In the genomic region with DNA sequence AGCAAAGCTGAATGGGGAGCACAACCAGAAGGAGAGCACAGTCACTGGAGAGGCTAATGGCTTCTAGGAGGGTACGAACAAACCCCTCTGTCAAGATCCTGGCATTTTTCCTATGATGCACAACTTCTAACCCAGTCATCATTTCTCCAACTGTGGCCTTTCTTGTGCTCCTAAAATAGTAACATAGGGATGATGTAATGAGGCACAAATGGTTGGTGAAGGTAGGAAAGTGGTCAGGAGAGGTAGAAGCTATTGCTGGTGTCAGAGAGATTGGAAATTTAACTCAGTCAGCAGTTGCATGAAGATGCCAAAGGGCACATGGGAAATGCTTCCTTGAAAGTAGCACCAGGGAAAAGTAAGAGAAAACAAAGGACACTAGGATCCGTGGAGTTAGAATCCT, we compare ENCODE assay signal across 20 cellular contexts. TPM values are rescaled to one million over a fixed set of nuclear protein-coding genes. Genes with fewer than 3 reads are reported as not detected.
DNase-seq lines count a peak whose midpoint lies in the region; ATAC-seq, FAIRE-seq and TF ChIP-seq lines count a peak whose summit lies in the region.
"Had no signal": no experiment of that assay in that cellular context is flagged by ENCODE, and none has a peak within 500 bp of the region (broad histone marks: within the 10 kb centered on the region; RNA-seq: fewer than 3 reads in every experiment).

No MANE protein-coding gene starts in this region.

- H3K9me1 ChIP-seq in K562 (ENCODE audit: control insufficient read depth, insufficient read depth, low read length), result no peaks in the 10 kb centered on the region

- H3K27ac ChIP-seq in HEK293 (ENCODE audit: extremely low read depth, low read depth, low read length) (no peak overlapping the region), K562 (ENCODE audit: extremely low read depth, low read depth, low read length) (no peak overlapping the region), esophagus squamous epithelium (no peak overlapping the region), right atrium auricular region (no peak overlapping the region)
- H3K27ac ChIP-seq: GM23248, HL-60 had no signal

- H4K20me1 ChIP-seq in K562 (replicated peaks; ENCODE audit: control insufficient read depth, insufficient read depth, low read length), result no peaks in the 10 kb centered on the region

- peak; percentile 58 for FAIRE-seq in D721Med (lab: Jason Lieb, UNC)
- no peak for FAIRE-seq in K562 (lab: Jason Lieb, UNC)

- DNase-seq in D721Med (ENCODE audit: insufficient read length, low spot score) (no peak), K562 (ENCODE audit: extremely low read depth in 1 of 4, low spot score in 3 of 4) (no peak), myocyte (ENCODE audit: low read depth) (peak; percentile 50), esophagus squamous epithelium (lab: John Stamatoyannopoulos, UW) (no peak), right atrium auricular region (ENCODE audit: low spot score) (no peak), NCI-H526 (lab: John Stamatoyannopoulos, UW) (no peak)
- DNase-seq: ACHN; BE2C; C1 segment of cervical spinal cord; CD4-positive, CD25-positive, alpha-beta regulatory T cell; CD8-positive, alpha-beta memory T cell; COR-L47; DMS79 treated with DMSO at 0.1 percent for 48 hours; GF-D8; GM23248; H7; KG1 had no signal

- TF ChIP-seq CTCF in D721Med (IDR thresholded peaks at IDR 0.05; ENCODE audit: insufficient read depth, missing control alignments) (no peak), HEK293 (tag by site-specific recombination; IDR thresholded peaks at IDR 0.05) (no peak), K562 (IDR thresholded peaks at IDR 0.05 in 2 of 3, conservative IDR thresholded peaks at IDR 0.05 in 1 of 3; ENCODE audit: insufficient read depth in 2 of 3, low read depth in 1 of 3, low read length in 3 of 3) (no peak), esophagus squamous epithelium (IDR thresholded peaks at IDR 0.05) (no peak), right atrium auricular region (IDR thresholded peaks at IDR 0.05) (no peak)

- no TSS peak for BruUV-seq in K562 (replicated peaks; lab: Mats Ljungman, UMichigan)

- H3K27me3 ChIP-seq in K562 (ENCODE audit: control insufficient read depth in 2 of 2, insufficient read depth in 2 of 2, low read length in 2 of 2), result no peaks in the 10 kb centered on the region
- no peaks in the 10 kb centered on the region for H3K27me3 ChIP-seq in esophagus squamous epithelium
- no peaks in the 10 kb centered on the region for H3K27me3 ChIP-seq in right atrium auricular region
- H3K27me3 ChIP-seq: BE2C had no signal

- H3K36me3 ChIP-seq in HEK293 (ENCODE audit: control insufficient read depth in 2 of 2, insufficient read depth in 1 of 2, low read length in 2 of 2) (no peaks in the 10 kb centered on the region), K562 (ENCODE audit: control insufficient read depth, insufficient read depth, low read length) (no peaks in the 10 kb centered on the region), esophagus squamous epithelium (no peaks in the 10 kb centered on the region), right atrium auricular region (no peaks in the 10 kb centered on the region)
- H3K36me3 ChIP-seq: BE2C had no signal

- H3K9me3 ChIP-seq in HEK293 (ENCODE audit: control insufficient read depth, insufficient read depth, low read depth, low read length), result no peaks in the 10 kb centered on the region
- H3K9me3 ChIP-seq in K562 (replicated peaks; ENCODE audit: control insufficient read depth, insufficient read depth, low read depth, low read length), result no peaks in the 10 kb centered on the region
- H3K9me3 ChIP-seq in esophagus squamous epithelium, result no peaks in the 10 kb centered on the region
- H3K9me3 ChIP-seq in right atrium auricular region, result no peaks in the 10 kb centered on the region
- H3K9me3 ChIP-seq: BE2C had no signal

- WGBS in K562 (ENCODE audit: insufficient coverage, low coverage, missing lambda C conversion rate), result 53% methylated on average over 2 of the region's 2 CpGs
- 75 to 82% methylated on average over 2 of the region's 2 CpGs for WGBS in esophagus squamous epithelium, 2 donors

- intact Hi-C loops in K562 (cut with micrococcal nuclease), result no loop called here
- intact Hi-C loops in esophagus squamous epithelium (cut with DNase I), result no loop called here

- ATAC-seq in K562, result no peak
- ATAC-seq: HCT116 had no signal

- POLR2A ChIA-PET in HEK293 (lab: Yijun Ruan, JAX) (no interaction called here), K562 (lab: Yijun Ruan, JAX) (no interaction called here)

- no peak for TF ChIP-seq RAD21 in K562 (CRISPR knock-in tag; conservative IDR thresholded peaks at IDR 0.05 in 1 of 2, IDR thresholded peaks at IDR 0.05 in 1 of 2)

- no peak overlapping the region for H3K9ac ChIP-seq in K562 (ENCODE audit: insufficient read depth in 1 of 2, low read depth in 2 of 2, low read length in 2 of 2)
- H3K9ac ChIP-seq: GM23248 had no signal

- in situ Hi-C loops in K562 (cut with MboI), result no loop called here

- H3K4me1 ChIP-seq in HEK293 (ENCODE audit: control insufficient read depth, insufficient read depth, low read length) (peaks cover 3% of the 10 kb centered on the region; the same call in 1 of the 2 replicates), K562 (replicated peaks in 1 of 2; ENCODE audit: control insufficient read depth in 2 of 2, insufficient read depth in 2 of 2, low read length in 2 of 2) (no peaks in the 10 kb centered on the region), esophagus squamous epithelium (no peaks in the 10 kb centered on the region), right atrium auricular region (no peaks in the 10 kb centered on the region)

- CTCF ChIA-PET in HEK293 (lab: Yijun Ruan, JAX) (no interaction called here), K562 (lab: Yijun Ruan, JAX; ENCODE audit: low intra/inter-chr PET ratio) (no interaction called here)

- no peak overlapping the region for H3K4me2 ChIP-seq in K562 (ENCODE audit: insufficient read depth, low read length)

- H3K79me2 ChIP-seq in K562 (ENCODE audit: control insufficient read depth, insufficient read depth, low read length), result no peaks in the 10 kb centered on the region

- no peak overlapping the region for H3K4me3 ChIP-seq in HEK293 (ENCODE audit: low read depth, low read length)
- H3K4me3 ChIP-seq in K562, result no peak overlapping the region
- H3K4me3 ChIP-seq in esophagus squamous epithelium, result no peak overlapping the region
- H3K4me3 ChIP-seq in right atrium auricular region, result no peak overlapping the region
- H3K4me3 ChIP-seq: GM23248 had no signal

- TF ChIP-seq POLR2A in K562 (conservative IDR thresholded peaks at IDR 0.05) (no peak), esophagus squamous epithelium (IDR thresholded peaks at IDR 0.05) (no peak)

- H2AFZ ChIP-seq in K562 (ENCODE audit: low read depth, low read length), result no peak overlapping the region
- H2AFZ ChIP-seq: GM23248 had no signal

- TF ChIP-seq EP300 in K562 (IDR thresholded peaks at IDR 0.05; ENCODE audit: low read length), result no peak

TF ChIP-seq in K562, 482 proteins besides CTCF, POLR2A, EP300 and RAD21 (continues in another document):
- TF ChIP-seq HDGF (IDR thresholded peaks at IDR 0.05) (no peak), POLR3G (IDR thresholded peaks at IDR 0.05; ENCODE audit: extremely low read depth, insufficient read length, insufficient replicate concordance) (no peak), E2F3 (CRISPR knock-in tag; IDR thresholded peaks at IDR 0.05) (no peak), ZNF316 (IDR thresholded peaks at IDR 0.05) (peak; percentile 37; the same call in 1 of the 2 replicates), PHF21A (IDR thresholded peaks at IDR 0.05; ENCODE audit: borderline replicate concordance, low read depth) (no peak)
- TF ChIP-seq, protein P1, sequence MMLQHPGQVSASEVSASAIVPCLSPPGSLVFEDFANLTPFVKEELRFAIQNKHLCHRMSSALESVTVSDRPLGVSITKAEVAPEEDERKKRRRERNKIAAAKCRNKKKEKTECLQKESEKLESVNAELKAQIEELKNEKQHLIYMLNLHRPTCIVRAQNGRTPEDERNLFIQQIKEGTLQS (IDR thresholded peaks at IDR 0.05), result peak; percentile 56
- TF ChIP-seq, protein P1 (CRISPR knock-in tag; conservative IDR thresholded peaks at IDR 0.05), result no peak
- TF ChIP-seq, protein P2, sequence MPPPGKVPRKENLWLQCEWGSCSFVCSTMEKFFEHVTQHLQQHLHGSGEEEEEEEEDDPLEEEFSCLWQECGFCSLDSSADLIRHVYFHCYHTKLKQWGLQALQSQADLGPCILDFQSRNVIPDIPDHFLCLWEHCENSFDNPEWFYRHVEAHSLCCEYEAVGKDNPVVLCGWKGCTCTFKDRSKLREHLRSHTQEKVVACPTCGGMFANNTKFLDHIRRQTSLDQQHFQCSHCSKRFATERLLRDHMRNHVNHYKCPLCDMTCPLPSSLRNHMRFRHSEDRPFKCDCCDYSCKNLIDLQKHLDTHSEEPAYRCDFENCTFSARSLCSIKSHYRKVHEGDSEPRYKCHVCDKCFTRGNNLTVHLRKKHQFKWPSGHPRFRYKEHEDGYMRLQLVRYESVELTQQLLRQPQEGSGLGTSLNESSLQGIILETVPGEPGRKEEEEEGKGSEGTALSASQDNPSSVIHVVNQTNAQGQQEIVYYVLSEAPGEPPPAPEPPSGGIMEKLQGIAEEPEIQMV (tag; conservative IDR thresholded peaks at IDR 0.05; ENCODE audit: low read depth), result no peak

RNA-seq across cellular contexts. Expression of a gene that starts 52.7 kb away (rescaled TPM):
- total RNA-seq in K562 (2011; cell fraction: chromatin; rRNA removed; ENCODE audit: low replicate concordance), result 32.0 and 65.9 TPM in 2 replicates
- total RNA-seq in K562 (2011; cell fraction: nucleolus; rRNA removed), result 18.0 and 21.6 TPM in 2 replicates
- 41.2 and 63.6 TPM in 2 replicates for total RNA-seq in K562 (2011; cell fraction: nucleoplasm; rRNA removed)
- total RNA-seq in K562 (2014; rRNA removed), result 11.4 and 16.1 TPM in 2 replicates
- 22.8 and 25.3 TPM in 2 replicates for total RNA-seq in K562 (2014; rRNA removed; fragmentation: Illumina TruSeq; extraction: Trizol)
- total RNA-seq in K562 (2015; rRNA removed; fragmentation: Illumina TruSeq; extraction: Trizol), result 17.5 and 18.7 TPM in 2 replicates
- 13.9 and 14.8 TPM in 2 replicates for total RNA-seq in K562 (2021)
- polyA plus RNA-seq in K562 (2011; rRNA removed), result 18.9 and 21.5 TPM in 2 replicates
- polyA plus RNA-seq in K562 (2011; cell fraction: cytosol; rRNA removed), result 6.6 and 17.5 TPM in 2 replicates
- polyA plus RNA-seq in K562 (2011; cell fraction: nucleus; rRNA removed), result 13.3 and 21.5 TPM in 2 replicates
- 7.7 and 11.9 TPM in 2 replicates for polyA plus RNA-seq in K562 (2012)
- polyA plus RNA-seq in K562 (2014; fragmentation: Illumina TruSeq; extraction: Trizol), result 13.6 and 18.2 TPM in 2 replicates
- polyA plus RNA-seq in K562 (2014; fragmentation: Nextera tagmentation; extraction: Ambion mirVana), result 1 to 10 TPM; 6.4 to 8.9 TPM
- 9.6 and 13.6 TPM in 2 replicates for polyA plus RNA-seq in K562 (2014; rRNA removed)
- polyA minus RNA-seq in K562 (2011; rRNA and poly(A)+ RNA removed), result 32.3 and 37.2 TPM in 2 replicates
- 12.5 and 12.7 TPM in 2 replicates for polyA minus RNA-seq in K562 (2011; cell fraction: cytosol; rRNA and poly(A)+ RNA removed)
- polyA minus RNA-seq in K562 (2011; cell fraction: nucleus; rRNA and poly(A)+ RNA removed), result 26.8 and 53.9 TPM in 2 replicates
- total RNA-seq in myocyte, result 5.6 and 7.4 TPM in 2 replicates
- polyA plus RNA-seq in myocyte (2012), result 2.5 TPM
- total RNA-seq in esophagus squamous epithelium, result 10 to 100 TPM in 3 of 4 donors, 1 to 10 TPM in 1; 9.7 to 23.5 (median 13.5) TPM
- 1 to 10 TPM; 4.0 to 5.2 TPM for total RNA-seq in right atrium auricular region
